13 cellular contexts compared by ENCODE assay signal in genomic region chr20:2656471-2657117, GRCh38. TPM values are rescaled to one million over a fixed set of nuclear protein-coding genes. Genes with fewer than 3 reads are reported as not detected.
DNase-seq lines count a peak whose midpoint lies in the region; ATAC-seq and TF ChIP-seq lines count a peak whose summit lies in the region.
"Had no signal": no experiment of that assay in that cellular context is flagged by ENCODE, and none has a peak within 500 bp of the region (broad histone marks: within the 10 kb centered on the region; RNA-seq: fewer than 3 reads in every experiment).

No MANE protein-coding gene starts in this region.

- no peak overlapping the region for H2AK5ac ChIP-seq in H9 (ENCODE audit: insufficient read length, low read length)

- H3K27ac ChIP-seq in H9 (ENCODE audit: insufficient read length, low read depth, low read length): no peak overlapping the region
- H3K27ac ChIP-seq: skin epidermis, upper lobe of left lung had no signal

- H3K79me2 ChIP-seq in H9 (ENCODE audit: insufficient read depth, low read length): peaks cover 17% of the 10 kb centered on the region

- ATAC-seq in GM21737 (IDR thresholded peaks at IDR 0.05; ENCODE audit: unreplicated experiment): no peak
- no peak for ATAC-seq in HG03442 (IDR thresholded peaks at IDR 0.05; ENCODE audit: unreplicated experiment)

- H2BK15ac ChIP-seq in H9 (ENCODE audit: low read depth, low read length): no peak overlapping the region

- no peak overlapping the region for H3K18ac ChIP-seq in H9 (ENCODE audit: insufficient read length, low read depth, low read length)

- no peak for DNase-seq in activated CD4-positive, alpha-beta T cell treated with anti-CD3 and anti-CD28 coated beads, Interleukin-2, amount 10 ng/mL, durations not matched to agents 24 days and 14 days
- no peak for DNase-seq in activated CD4-positive, alpha-beta T cell treated with anti-CD3 and anti-CD28 coated beads, Interleukin-2, amount 10 ng/mL, durations not matched to agents 7 days and 5 days
- DNase-seq in H9 (no peak), mesothelial cell of epicardium (ENCODE audit: low spot score in 2 of 2, unreplicated experiment in 2 of 2) (no peak), amygdala (lab: John Stamatoyannopoulos, UW) (no peak)
- DNase-seq in activated T-cell treated with anti-CD3 and anti-CD28 coated beads, Interleukin-2, amount 50 U/mL, for 48 hours: peak; percentile 25 to 32
- DNase-seq: foreskin fibroblast; NCI-H1436 treated with DMSO at 0.1 percent for 48 hours; NK-92 treated with Interleukin-12 subunit alpha and Interleukin-12 subunit beta, amount 100 ng/mL, for 24 hours; upper lobe of left lung had no signal

- CTCF ChIA-PET in activated CD4-positive, alpha-beta T cell treated with anti-CD3 and anti-CD28 coated beads, Interleukin-2, amount 10 ng/mL, durations not matched to agents 7 days and 5 days (lab: Charles Lee): interaction anchor here (1.8 kb wide), 1 partner anchor 8 kb away, joined by 6 read pairs; no protein-coding TSS in a partner anchor

- TF ChIP-seq CTCF in H9 (conservative IDR thresholded peaks at IDR 0.05): no peak
- TF ChIP-seq CTCF in mesothelial cell of epicardium (IDR thresholded peaks at IDR 0.05; ENCODE audit: unreplicated experiment): no peak

- H3K4me1 ChIP-seq in H9 (ENCODE audit: insufficient read depth, low read length): no peaks in the 10 kb centered on the region; the same call in 1 of the 2 replicates

- intact Hi-C loops in activated CD4-positive, alpha-beta T cell treated with anti-CD3 and anti-CD28 coated beads, Interleukin-2, amount 10 ng/mL, durations not matched to agents 24 days and 14 days (cut with micrococcal nuclease): no loop called here

- H3K4me1 Mint-ChIP-seq in activated CD4-positive, alpha-beta T cell treated with anti-CD3 and anti-CD28 coated beads, Interleukin-2, amount 10 ng/mL, durations not matched to agents 24 days and 14 days: peaks cover 32% of the 10 kb centered on the region
- peaks cover 40% of the 10 kb centered on the region for H3K4me1 Mint-ChIP-seq in activated CD4-positive, alpha-beta T cell treated with anti-CD3 and anti-CD28 coated beads, Interleukin-2, amount 10 ng/mL, durations not matched to agents 7 days and 5 days
- H3K4me1 Mint-ChIP-seq in H9: peaks cover 15 to 18% of the 10 kb centered on the region in 2 experiments
- peaks cover 17% of the 10 kb centered on the region for H3K4me1 Mint-ChIP-seq in mesothelial cell of epicardium

- no peak overlapping the region for H2BK120ac ChIP-seq in H9 (ENCODE audit: low read depth, low read length, poor library complexity, severe bottlenecking)

- no peak overlapping the region for H3K56ac ChIP-seq in H9 (ENCODE audit: insufficient read length, low read depth, low read length)

- H3K23ac ChIP-seq in H9 (ENCODE audit: insufficient read length, low read depth, low read length): no peak overlapping the region

- H2BK5ac ChIP-seq in H9 (ENCODE audit: insufficient read length, low read length): no peak overlapping the region

- peaks cover 9% of the 10 kb centered on the region for H3K23me2 ChIP-seq in H9 (ENCODE audit: insufficient read length, low read depth, low read length, poor library complexity, severe bottlenecking)

- peak overlapping the region; percentile 74 for H3K27ac Mint-ChIP-seq in activated CD4-positive, alpha-beta T cell treated with anti-CD3 and anti-CD28 coated beads, Interleukin-2, amount 10 ng/mL, durations not matched to agents 24 days and 14 days
- H3K27ac Mint-ChIP-seq in activated CD4-positive, alpha-beta T cell treated with anti-CD3 and anti-CD28 coated beads, Interleukin-2, amount 10 ng/mL, durations not matched to agents 7 days and 5 days: no peak overlapping the region
- peak overlapping the region in 2 of 3 experiments; percentile 37 to 56; a peak in 4 of 7 replicates for H3K27ac Mint-ChIP-seq in H9
- H3K27ac Mint-ChIP-seq in mesothelial cell of epicardium: peak overlapping the region; percentile 21

- H3K27me3 Mint-ChIP-seq in activated CD4-positive, alpha-beta T cell treated with anti-CD3 and anti-CD28 coated beads, Interleukin-2, amount 10 ng/mL, durations not matched to agents 24 days and 14 days: no peaks in the 10 kb centered on the region
- H3K27me3 Mint-ChIP-seq in activated CD4-positive, alpha-beta T cell treated with anti-CD3 and anti-CD28 coated beads, Interleukin-2, amount 10 ng/mL, durations not matched to agents 7 days and 5 days: no peaks in the 10 kb centered on the region
- H3K27me3 Mint-ChIP-seq in H9 (ENCODE audit: low read depth) (peaks cover 3% of the 10 kb centered on the region; the same call in 1 of the 2 replicates), mesothelial cell of epicardium (ENCODE audit: low read depth) (no peaks in the 10 kb centered on the region)

- H4K5ac ChIP-seq in H9 (ENCODE audit: insufficient read length, low read depth, low read length): no peak overlapping the region

- H3K4me2 ChIP-seq in H9 (ENCODE audit: insufficient read depth, insufficient read length, low read length): no peak overlapping the region

- POLR2A ChIA-PET in activated CD4-positive, alpha-beta T cell treated with anti-CD3 and anti-CD28 coated beads, Interleukin-2, amount 10 ng/mL, durations not matched to agents 7 days and 5 days (lab: Charles Lee): no interaction called here

- no peak overlapping the region for H2BK20ac ChIP-seq in H9 (ENCODE audit: low read depth, low read length, poor library complexity, severe bottlenecking)

- H3K4me3 Mint-ChIP-seq in activated CD4-positive, alpha-beta T cell treated with anti-CD3 and anti-CD28 coated beads, Interleukin-2, amount 10 ng/mL, durations not matched to agents 24 days and 14 days: peak overlapping the region; percentile 17
- no peak overlapping the region for H3K4me3 Mint-ChIP-seq in activated CD4-positive, alpha-beta T cell treated with anti-CD3 and anti-CD28 coated beads, Interleukin-2, amount 10 ng/mL, durations not matched to agents 7 days and 5 days
- H3K4me3 Mint-ChIP-seq in H9 (peak overlapping the region; percentile 13 to 25; a peak in 3 of 5 replicates), mesothelial cell of epicardium (no peak overlapping the region)

- no peaks in the 10 kb centered on the region for H3K9me3 Mint-ChIP-seq in activated CD4-positive, alpha-beta T cell treated with anti-CD3 and anti-CD28 coated beads, Interleukin-2, amount 10 ng/mL, durations not matched to agents 24 days and 14 days
- no peaks in the 10 kb centered on the region for H3K9me3 Mint-ChIP-seq in activated CD4-positive, alpha-beta T cell treated with anti-CD3 and anti-CD28 coated beads, Interleukin-2, amount 10 ng/mL, durations not matched to agents 7 days and 5 days
- H3K9me3 Mint-ChIP-seq in H9: no peaks in the 10 kb centered on the region
- no peaks in the 10 kb centered on the region for H3K9me3 Mint-ChIP-seq in mesothelial cell of epicardium

- no CpG with 5 or more reads among the region's 12 CpGs for WGBS in H9 (ENCODE audit: extremely low coverage, insufficient read length, low lambda C conversion rate)

- H2AFZ ChIP-seq in H9 (ENCODE audit: low read length): no peak overlapping the region

- H3K14ac ChIP-seq in H9 (ENCODE audit: insufficient read depth, low read length): no peak overlapping the region

- H4K91ac ChIP-seq in H9 (ENCODE audit: insufficient read length, low read depth, low read length): no peak overlapping the region

- no peak overlapping the region for H3T11ph ChIP-seq in H9 (ENCODE audit: low read length)

- peaks cover 11% of the 10 kb centered on the region for H3K79me1 ChIP-seq in H9 (ENCODE audit: insufficient read depth, low read depth, low read length, poor library complexity, severe bottlenecking)

- no peak overlapping the region for H4K8ac ChIP-seq in H9 (replicated peaks; ENCODE audit: insufficient read length, low read depth, low read length)

- no peaks in the 10 kb centered on the region for H3K27me3 ChIP-seq in H9 (ENCODE audit: insufficient read depth, low read length)
- H3K27me3 ChIP-seq: upper lobe of left lung had no signal

- H3K9me3 ChIP-seq in H9 (ENCODE audit: control insufficient read depth, low read depth, low read length): no peaks in the 10 kb centered on the region
- H3K9me3 ChIP-seq: upper lobe of left lung had no signal

- no peaks in the 10 kb centered on the region for H4K20me1 ChIP-seq in H9 (ENCODE audit: control insufficient read depth, insufficient read depth, insufficient read length)

- H3K4ac ChIP-seq in H9 (ENCODE audit: low read depth, low read length): no peak overlapping the region

- H2BK12ac ChIP-seq in H9 (ENCODE audit: insufficient read length, low read depth, low read length): no peak overlapping the region

- peaks cover 78% of the 10 kb centered on the region for H3K36me3 Mint-ChIP-seq in activated CD4-positive, alpha-beta T cell treated with anti-CD3 and anti-CD28 coated beads, Interleukin-2, amount 10 ng/mL, durations not matched to agents 24 days and 14 days (ENCODE audit: low read depth)
- peaks cover 74% of the 10 kb centered on the region for H3K36me3 Mint-ChIP-seq in activated CD4-positive, alpha-beta T cell treated with anti-CD3 and anti-CD28 coated beads, Interleukin-2, amount 10 ng/mL, durations not matched to agents 7 days and 5 days (ENCODE audit: low read depth)
- peaks cover 66 to 90% (median 83%) of the 10 kb centered on the region in 3 experiments for H3K36me3 Mint-ChIP-seq in H9 (ENCODE audit: insufficient read depth in 1 of 3, low read depth in 3 of 3)
- H3K36me3 Mint-ChIP-seq in mesothelial cell of epicardium: peaks cover 45% of the 10 kb centered on the region

- no peak overlapping the region for H3K9ac ChIP-seq in H9 (ENCODE audit: extremely low read depth, insufficient read length, low read length)

RNA-seq across cellular contexts. Expression of gene NOP56, which starts 4.2 kb away (rescaled TPM):
- total RNA-seq in activated CD4-positive, alpha-beta T cell treated with anti-CD3 and anti-CD28 coated beads, Interleukin-2, amount 10 ng/mL, durations not matched to agents 24 days and 14 days: 884 and 899 TPM in 2 replicates
- total RNA-seq in activated CD4-positive, alpha-beta T cell treated with anti-CD3 and anti-CD28 coated beads, Interleukin-2, amount 10 ng/mL, durations not matched to agents 7 days and 5 days: 100 to 1,000 TPM; 382 to 387 TPM
- total RNA-seq in H9 (2021) (756 and 774 TPM in 2 replicates), mesothelial cell of epicardium (258 to 275 TPM (median 267 TPM) in 3 replicates)

RNA-seq across cellular contexts. Expression of gene IDH3B, which starts 7.4 kb away (rescaled TPM):
- 121 and 127 TPM in 2 replicates for total RNA-seq in activated CD4-positive, alpha-beta T cell treated with anti-CD3 and anti-CD28 coated beads, Interleukin-2, amount 10 ng/mL, durations not matched to agents 24 days and 14 days
- total RNA-seq in activated CD4-positive, alpha-beta T cell treated with anti-CD3 and anti-CD28 coated beads, Interleukin-2, amount 10 ng/mL, durations not matched to agents 7 days and 5 days: 100 to 1,000 TPM; 100 to 103 TPM
- total RNA-seq in H9 (2021): 114 and 122 TPM in 2 replicates
- total RNA-seq in mesothelial cell of epicardium: 87.9 to 93.1 TPM (median 91.6 TPM) in 3 replicates

RNA-seq across cellular contexts. Expression of gene EBF4, which starts 36.0 kb away (rescaled TPM):
- total RNA-seq in activated CD4-positive, alpha-beta T cell treated with anti-CD3 and anti-CD28 coated beads, Interleukin-2, amount 10 ng/mL, durations not matched to agents 24 days and 14 days: 7.3 and 7.6 TPM in 2 replicates
- under 1 TPM; 0.27 to 0.64 TPM for total RNA-seq in activated CD4-positive, alpha-beta T cell treated with anti-CD3 and anti-CD28 coated beads, Interleukin-2, amount 10 ng/mL, durations not matched to agents 7 days and 5 days
- total RNA-seq in H9 (2021) (3.9 and 4.3 TPM in 2 replicates), mesothelial cell of epicardium (65.5 to 78.8 TPM (median 66.4 TPM) in 3 replicates)

Comparison
In these comparisons a context has a peak if more than half of its experiments do, and no peak if none do; other contexts are left out.
1. H3K4me3 Mint-ChIP-seq: peak in activated CD4-positive, alpha-beta T cell treated with anti-CD3 and anti-CD28 coated beads, Interleukin-2, amount 10 ng/mL, durations not matched to agents 24 days and 14 days (single experiment) and H9 (2 of 2); none in activated CD4-positive, alpha-beta T cell treated with anti-CD3 and anti-CD28 coated beads, Interleukin-2, amount 10 ng/mL, durations not matched to agents 7 days and 5 days (single experiment) and mesothelial cell of epicardium (single experiment).
2. DNase-seq: peak in activated T-cell treated with anti-CD3 and anti-CD28 coated beads, Interleukin-2, amount 50 U/mL, for 48 hours (2 of 2); none in activated CD4-positive, alpha-beta T cell treated with anti-CD3 and anti-CD28 coated beads, Interleukin-2, amount 10 ng/mL, durations not matched to agents 24 days and 14 days (single experiment), activated CD4-positive, alpha-beta T cell treated with anti-CD3 and anti-CD28 coated beads, Interleukin-2, amount 10 ng/mL, durations not matched to agents 7 days and 5 days (single experiment), H9 (single experiment), mesothelial cell of epicardium (0 of 2) and amygdala (0 of 56).